In the genomic region with DNA sequence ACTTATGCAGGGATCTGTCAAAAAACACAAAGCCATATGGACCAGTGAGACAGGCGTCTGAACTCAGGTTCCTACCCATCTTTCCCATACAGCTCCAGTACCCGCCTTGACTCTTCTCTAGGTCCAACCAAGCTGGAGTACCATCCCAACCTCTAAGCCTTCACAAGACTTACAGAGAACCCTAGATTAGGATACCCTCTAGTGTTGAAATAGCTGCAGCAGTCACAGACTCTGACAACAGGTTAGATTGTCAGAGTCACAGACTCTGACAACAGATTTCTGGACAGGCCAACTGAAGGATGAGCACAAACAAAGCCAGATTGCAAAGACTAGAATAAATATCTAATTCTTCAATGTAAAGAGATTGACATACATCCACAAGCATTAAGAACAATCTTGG, we compare ENCODE assay signal across 15 cellular contexts.
DNase-seq lines count a peak whose midpoint lies in the region; ATAC-seq and TF ChIP-seq lines count a peak whose summit lies in the region.
"Had no signal": no experiment of that assay in that cellular context is flagged by ENCODE, and none has a peak within 500 bp of the region (broad histone marks: within the 10 kb centered on the region; RNA-seq: fewer than 3 reads in every experiment).

No MANE protein-coding gene starts in this region.

- no peak overlapping the region for H3K4me3 Mint-ChIP-seq in natural killer cell
- H3K4me3 Mint-ChIP-seq: activated CD8-positive, alpha-beta memory T cell treated with anti-CD3 and anti-CD28 coated beads, Interleukin-2, amount 10 ng/mL, durations not matched to agents 7 days and 5 days; T-cell had no signal

- in situ Hi-C loops in astrocyte of the spinal cord (cut with HindIII; ENCODE audit: low sequenced_read_pairs): no loop called here

- H3K27me3 Mint-ChIP-seq in natural killer cell (ENCODE audit: low read depth in 2 of 2): peaks cover 0 to 3% of the 10 kb centered on the region in 2 donors
- H3K27me3 Mint-ChIP-seq: activated CD8-positive, alpha-beta memory T cell treated with anti-CD3 and anti-CD28 coated beads, Interleukin-2, amount 10 ng/mL, durations not matched to agents 7 days and 5 days; T-cell had no signal

- no peak overlapping the region for H3K4me3 ChIP-seq in astrocyte of the spinal cord (ENCODE audit: low read depth, low read length)
- H3K4me3 ChIP-seq: BLaER1, ovary had no signal

- intact Hi-C loops in natural killer cell (cut with micrococcal nuclease): no loop called here

- TF ChIP-seq CTCF in AG09319 (IDR thresholded peaks at IDR 0.05; ENCODE audit: low read depth, low read length): peak; percentile 33
- TF ChIP-seq CTCF in astrocyte of the spinal cord (IDR thresholded peaks at IDR 0.05; ENCODE audit: low read depth, low read length): peak; percentile 38
- TF ChIP-seq CTCF in natural killer cell (IDR thresholded peaks at IDR 0.05): no peak

- no peak overlapping the region for H3K27ac Mint-ChIP-seq in natural killer cell
- H3K27ac Mint-ChIP-seq: activated CD8-positive, alpha-beta memory T cell treated with anti-CD3 and anti-CD28 coated beads, Interleukin-2, amount 10 ng/mL, durations not matched to agents 7 days and 5 days; T-cell had no signal

- no peaks in the 10 kb centered on the region for H3K4me1 Mint-ChIP-seq in natural killer cell
- H3K4me1 Mint-ChIP-seq: activated CD8-positive, alpha-beta memory T cell treated with anti-CD3 and anti-CD28 coated beads, Interleukin-2, amount 10 ng/mL, durations not matched to agents 7 days and 5 days; T-cell had no signal

- H3K9me3 Mint-ChIP-seq in natural killer cell: peaks cover 4 to 5% of the 10 kb centered on the region in 2 donors

- H3K36me3 Mint-ChIP-seq in natural killer cell: peaks cover 7% of the 10 kb centered on the region
- H3K36me3 Mint-ChIP-seq: activated CD8-positive, alpha-beta memory T cell treated with anti-CD3 and anti-CD28 coated beads, Interleukin-2, amount 10 ng/mL, durations not matched to agents 7 days and 5 days; T-cell had no signal

- DNase-seq in AG09319 (ENCODE audit: extremely low read depth, low read depth) (no peak), HCEC 1CT (peak; percentile 24), astrocyte of the spinal cord (ENCODE audit: low read depth, low spot score) (peak; percentile 4), iPS-NIHi11 (ENCODE audit: low spot score) (peak; percentile 33), cerebellum (ENCODE audit: low spot score) (no peak), HT-29 (ENCODE audit: low spot score) (no peak), ureter (ENCODE audit: low spot score) (no peak), natural killer cell (no peak)
- DNase-seq: activated CD4-positive, CD25-positive, alpha-beta regulatory T cell; activated CD8-positive, alpha-beta memory T cell treated with anti-CD3 and anti-CD28 coated beads, Interleukin-2, amount 10 ng/mL, durations not matched to agents 7 days and 5 days; activated naive CD4-positive, alpha-beta T cell treated with Interleukin-2 at 50 U/mL for 16 hours; NCI-H1105; ovary; T-cell had no signal

- ATAC-seq in natural killer cell: no peak
- ATAC-seq: activated CD8-positive, alpha-beta memory T cell treated with anti-CD3 and anti-CD28 coated beads, Interleukin-2, amount 10 ng/mL, durations not matched to agents 7 days and 5 days; T-cell had no signal

Comparison
In these comparisons a context has a peak if more than half of its experiments do, and no peak if none do; other contexts are left out.
1. DNase-seq: peak in HCEC 1CT (single experiment), astrocyte of the spinal cord (single experiment) and iPS-NIHi11 (single experiment); none in AG09319 (single experiment), cerebellum (single experiment), HT-29 (single experiment), ureter (single experiment) and natural killer cell (single experiment).